ENCODE assay signal across 11 cellular contexts in genomic region chr9:69036799-69037198, GRCh38. TPM values are rescaled to one million over a fixed set of nuclear protein-coding genes. Genes with fewer than 3 reads are reported as not detected.
DNase-seq lines count a peak whose midpoint lies in the region; TF ChIP-seq lines count a peak whose summit lies in the region.
"Had no signal": no experiment of that assay in that cellular context is flagged by ENCODE, and none has a peak within 500 bp of the region (broad histone marks: within the 10 kb centered on the region; RNA-seq: fewer than 3 reads in every experiment).

No MANE protein-coding gene starts in this region.

- peaks cover 5% of the 10 kb centered on the region for H3K4me1 ChIP-seq in ACC112 (ENCODE audit: control insufficient read depth, insufficient read depth, low read length, unreplicated experiment)
- no peaks in the 10 kb centered on the region for H3K4me1 ChIP-seq in HUES64 (ENCODE audit: insufficient read depth, low read length)
- peaks cover 5 to 10% of the 10 kb centered on the region in 2 donors for H3K4me1 ChIP-seq in mucosa of rectum (ENCODE audit: control insufficient read depth in 2 of 2, insufficient read depth in 2 of 2, low read length in 2 of 2)

- in situ Hi-C loops in brain microvascular endothelial cell (cut with HindIII; ENCODE audit: low pct_ligation_motif_present, low sequenced_read_pairs): no loop called here

- H3K27me3 ChIP-seq in ACC112 (ENCODE audit: insufficient read depth, low read length): no peaks in the 10 kb centered on the region
- H3K27me3 ChIP-seq in HUES64 (ENCODE audit: insufficient read depth, low read length): no peaks in the 10 kb centered on the region
- no peaks in the 10 kb centered on the region for H3K27me3 ChIP-seq in brain microvascular endothelial cell (replicated peaks)
- H3K27me3 ChIP-seq in mucosa of rectum (ENCODE audit: control insufficient read depth in 2 of 2, insufficient read depth in 2 of 2, low read length in 2 of 2): no peaks in the 10 kb centered on the region

- H2AFZ ChIP-seq in ACC112 (ENCODE audit: low read length, unreplicated experiment): peak overlapping the region; percentile 86

- H3K27ac ChIP-seq in ACC112 (ENCODE audit: low read depth, low read length): no peak overlapping the region
- no peak overlapping the region for H3K27ac ChIP-seq in HUES64 (ENCODE audit: low read depth, low read length)
- H3K27ac ChIP-seq in brain microvascular endothelial cell: peak overlapping the region; percentile 75
- no peak overlapping the region for H3K27ac ChIP-seq in mucosa of rectum (ENCODE audit: low read depth in 2 of 2, low read length in 2 of 2)

- 71% methylated on average over 10 of the region's 10 CpGs for WGBS in HUES64

- peaks cover 29% of the 10 kb centered on the region for H3K79me2 ChIP-seq in ACC112 (ENCODE audit: control insufficient read depth, insufficient read depth, low read length, unreplicated experiment)

- H3K36me3 ChIP-seq in ACC112 (ENCODE audit: insufficient read depth, low read length) (no peaks in the 10 kb centered on the region), HUES64 (ENCODE audit: insufficient read depth, low read length) (no peaks in the 10 kb centered on the region), brain microvascular endothelial cell (replicated peaks) (no peaks in the 10 kb centered on the region), mucosa of rectum (ENCODE audit: control insufficient read depth in 2 of 2, insufficient read depth in 2 of 2, low read length in 2 of 2) (no peaks in the 10 kb centered on the region)

- no peaks in the 10 kb centered on the region for H3K9me3 ChIP-seq in HUES64 (ENCODE audit: insufficient read depth, low read depth, low read length)
- H3K9me3 ChIP-seq in mucosa of rectum (ENCODE audit: control insufficient read depth in 2 of 2, low read length in 2 of 2): no peaks in the 10 kb centered on the region

- no peak for TF ChIP-seq CTCF in brain microvascular endothelial cell (IDR thresholded peaks at IDR 0.05; ENCODE audit: low read depth, low read length, missing control alignments)

- H3K4me3 ChIP-seq in ACC112 (ENCODE audit: low read depth, low read length): peak overlapping the region; percentile 97
- peak overlapping the region; percentile 99 for H3K4me3 ChIP-seq in HUES64 (ENCODE audit: low read length)
- peak overlapping the region; percentile 93 for H3K4me3 ChIP-seq in brain microvascular endothelial cell (ENCODE audit: low read depth, low read length)
- H3K4me3 ChIP-seq in mucosa of rectum (ENCODE audit: low read length in 2 of 2): peak overlapping the region; percentile 97 to 98

- H3K9ac ChIP-seq in HUES64 (ENCODE audit: low read depth, low read length): peak overlapping the region; percentile 93
- peak overlapping the region; percentile 65 to 80 for H3K9ac ChIP-seq in mucosa of rectum (ENCODE audit: low read depth in 1 of 2, low read length in 2 of 2)

- DNase-seq in brain microvascular endothelial cell (no peak), DMS153 treated with DMSO at 0.1 percent for 48 hours (lab: John Stamatoyannopoulos, UW; ENCODE audit: unreplicated experiment) (no peak), AG20443 (ENCODE audit: low spot score) (no peak), inferior parietal cortex (ENCODE audit: extremely low spot score) (no peak)
- no peak for DNase-seq in activated effector memory CD4-positive, alpha-beta T cell treated with Interleukin-2 at 50 U/mL for 16 hours
- DNase-seq: NCI-H146 had no signal

RNA-seq across cellular contexts. Expression of gene FXN, which starts 1.2 kb away (rescaled TPM):
- 29.3 TPM for polyA plus RNA-seq in HUES64 (2013, experiment 1 of 2)
- polyA plus RNA-seq in HUES64 (2013, experiment 2 of 2): 27.6 TPM

RNA-seq across cellular contexts. Expression of gene PRKACG, which starts 22.9 kb away (rescaled TPM):
- not detected for polyA plus RNA-seq in HUES64 (2013, experiment 1 of 2)
- not detected for polyA plus RNA-seq in HUES64 (2013, experiment 2 of 2)
- polyA plus RNA-seq: esophagus, thymus had no signal
